In the genomic region with DNA sequence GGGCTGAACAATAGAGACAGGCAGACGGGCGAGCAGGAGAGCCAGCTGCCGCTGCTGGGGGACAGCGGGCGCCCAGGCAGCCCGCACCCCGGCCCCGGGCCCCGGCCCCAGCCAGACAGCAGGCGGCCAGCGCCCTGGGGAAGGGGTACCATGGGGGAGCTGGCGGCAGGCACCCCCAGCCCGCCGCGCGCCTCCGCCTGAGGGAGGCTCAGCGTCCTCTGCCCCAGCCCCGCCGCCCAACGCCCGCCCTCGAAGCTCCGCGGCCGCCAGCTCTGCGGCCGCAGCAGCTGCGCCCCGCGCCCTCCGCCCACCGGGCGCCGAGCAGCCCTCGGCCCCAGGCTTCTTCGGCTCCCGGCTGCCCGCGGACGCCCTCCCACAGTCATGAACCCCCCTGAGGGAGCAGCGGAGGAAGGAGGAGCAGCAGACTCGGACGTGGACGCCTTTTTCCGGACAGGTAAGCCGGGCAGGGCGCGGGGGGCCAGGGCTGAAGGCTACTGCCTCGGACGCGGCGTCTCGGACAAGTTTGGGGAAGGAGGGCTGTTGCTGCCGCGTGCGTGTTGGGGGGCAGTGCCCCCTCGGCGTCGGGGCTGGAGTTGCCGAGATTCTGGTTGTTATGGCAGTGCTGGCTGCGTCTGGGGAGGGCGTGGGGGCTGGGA, we compare ENCODE assay signal across 8 cellular contexts. TPM values are rescaled to one million over a fixed set of nuclear protein-coding genes. Genes with fewer than 3 reads are reported as not detected.
DNase-seq lines count a peak whose midpoint lies in the region; ATAC-seq and TF ChIP-seq lines count a peak whose summit lies in the region.

Gene KALRN, plus strand, starts transcription at position 10 of the 656 bp plus-strand sequence.

- peaks cover 2 to 15% (median 9%) of the 10 kb centered on the region in 4 donors for H3K4me1 ChIP-seq in liver (ENCODE audit: control insufficient read depth in 4 of 4, insufficient read depth in 4 of 4, low read length in 3 of 4)

- H3K36me3 ChIP-seq in liver (ENCODE audit: control insufficient read depth in 4 of 4, insufficient read depth in 3 of 4, low read depth in 1 of 4, low read length in 3 of 4): no peaks in the 10 kb centered on the region

- no peak for TF ChIP-seq RAD21 in liver (IDR thresholded peaks at IDR 0.05)

- TF ChIP-seq CTCF in LNCaP clone FGC (IDR thresholded peaks at IDR 0.05; ENCODE audit: control insufficient read depth, extremely low read depth, insufficient read depth): no peak
- no peak for TF ChIP-seq CTCF in liver (IDR thresholded peaks at IDR 0.05; ENCODE audit: low read depth, low read length, missing input control)

- no peaks in the 10 kb centered on the region for H3K9me3 ChIP-seq in liver (ENCODE audit: control insufficient read depth in 4 of 4, low read length in 3 of 4)

- H3K27ac ChIP-seq in cingulate gyrus (ENCODE audit: low read depth, low read length): peak within 1 kb of the TSS; percentile 81
- peak within 1 kb of the TSS; percentile 9 to 45 for H3K27ac ChIP-seq in liver (ENCODE audit: low read depth in 1 of 2, low read length in 2 of 2)
- peak within 1 kb of the TSS; percentile 46 for H3K27ac ChIP-seq in substantia nigra (ENCODE audit: low read depth, low read length, poor library complexity, severe bottlenecking)

- peak within 1 kb of the TSS in 1 of 2 donors; percentile 7 for H3K9ac ChIP-seq in liver (ENCODE audit: low read depth in 1 of 2, low read length in 2 of 2)

- DNase-seq in AG08396 (ENCODE audit: low spot score) (peak; percentile 49), LNCaP clone FGC (ENCODE audit: low read depth) (no peak), substantia nigra (lab: John Stamatoyannopoulos, UW) (peak in 9 of 49 donors; percentile 6 to 45 (median 31)), HCEC 1CT (no peak)

- ATAC-seq in GM19397 (IDR thresholded peaks at IDR 0.05; ENCODE audit: unreplicated experiment) (peak; percentile 33), HG03457 (IDR thresholded peaks at IDR 0.05; ENCODE audit: unreplicated experiment) (no peak)

- 2% methylated on average over 63 of the region's 63 CpGs for WGBS in liver

- peaks cover 0 to 7% (median 0%) of the 10 kb centered on the region in 4 donors for H3K27me3 ChIP-seq in liver (ENCODE audit: control insufficient read depth in 4 of 4, insufficient read depth in 4 of 4, low read length in 3 of 4)

- H3K4me3 ChIP-seq in LNCaP clone FGC (ENCODE audit: low read depth, low read length) (peak within 1 kb of the TSS; percentile 57), liver (ENCODE audit: low read depth in 1 of 3, low read length in 3 of 3) (peak within 1 kb of the TSS; percentile 23 to 79 (median 45))

TF ChIP-seq in liver, 16 proteins besides CTCF, POLR2A, EP300 and RAD21:
- no peak for TF ChIP-seq TAF1 (conservative IDR thresholded peaks at IDR 0.05)
- TF ChIP-seq SP1 (IDR thresholded peaks at IDR 0.05): no peak
- TF ChIP-seq NR2F2 (IDR thresholded peaks at IDR 0.05): no peak
- TF ChIP-seq YY1 (IDR thresholded peaks at IDR 0.05): no peak
- TF ChIP-seq HNF4A (conservative IDR thresholded peaks at IDR 0.05): no peak
- TF ChIP-seq RXRA (IDR thresholded peaks at IDR 0.05): no peak
- no peak for TF ChIP-seq FOXA2 (IDR thresholded peaks at IDR 0.05)
- TF ChIP-seq ATF3 (IDR thresholded peaks at IDR 0.05): no peak
- TF ChIP-seq JUND (IDR thresholded peaks at IDR 0.05): no peak
- no peak for TF ChIP-seq MAX (IDR thresholded peaks at IDR 0.05)
- no peak for TF ChIP-seq REST (IDR thresholded peaks at IDR 0.05)
- TF ChIP-seq GABPA (IDR thresholded peaks at IDR 0.05 in 1 of 2, conservative IDR thresholded peaks at IDR 0.05 in 1 of 2): no peak
TF ChIP-seq in liver: peak in this region for 0.

RNA-seq across cellular contexts. Expression of gene KALRN, which starts in this region (rescaled TPM):
- total RNA-seq in liver: 10 to 100 TPM; 15.7 to 37.6 TPM
- 1 to 10 TPM; 7.6 to 8.2 TPM for polyA plus RNA-seq in liver

Comparison
In these comparisons a context has a peak if more than half of its experiments do, and no peak if none do; other contexts are left out.
1. H3K27ac ChIP-seq: peak in every context shown above with its lines; median percentile 81 in cingulate gyrus; 46 in substantia nigra; 27 in liver.